In the genomic region with DNA sequence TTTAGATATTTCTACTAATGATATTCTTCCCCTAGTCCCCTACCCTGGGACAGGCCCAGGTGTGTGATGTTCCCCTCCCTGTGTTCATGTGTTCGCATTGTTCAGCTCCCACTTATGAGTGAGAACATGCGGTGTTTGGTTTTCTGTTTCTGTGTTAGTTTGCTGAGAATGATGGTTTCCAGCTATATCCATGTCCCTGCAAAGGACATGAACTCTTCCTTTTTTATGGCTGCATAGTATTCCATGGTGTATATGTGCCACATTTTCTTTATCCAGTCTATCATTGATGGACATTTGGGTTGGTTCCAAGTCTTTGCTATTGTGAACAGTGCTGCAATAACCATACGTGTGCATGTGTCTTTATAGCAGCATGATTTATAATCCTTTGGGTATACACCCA, we compare ENCODE assay signal across 3 cellular contexts. TPM values are rescaled to one million over a fixed set of nuclear protein-coding genes. Genes with fewer than 3 reads are reported as not detected.
"Had no signal": no experiment of that assay in that cellular context is flagged by ENCODE, and none has a peak within 500 bp of the region (broad histone marks: within the 10 kb centered on the region; RNA-seq: fewer than 3 reads in every experiment).

No MANE protein-coding gene starts in this region.

RNA-seq across cellular contexts. Expression of a gene that starts 39.8 kb away (rescaled TPM):
- total RNA-seq: LHCN-M2, MCF 10A, NCI-H460 had no signal

RNA-seq across cellular contexts. Expression of a gene that starts 51.2 kb away (rescaled TPM):
- total RNA-seq: MCF 10A, NCI-H460 had no signal
